Comparison of ENCODE assay signal across 9 cellular contexts in genomic region chr13:97275265-97275664, GRCh38.
A peak's percentile ranks its signal among the peaks of the same experiment; 100 is the strongest.
DNase-seq lines count a peak whose midpoint lies in the region; ATAC-seq and TF ChIP-seq lines count a peak whose summit lies in the region.
"Had no signal": no experiment of that assay in that cellular context is flagged by ENCODE, and none has a peak within 500 bp of the region (broad histone marks: within the 10 kb centered on the region; RNA-seq: fewer than 3 reads in every experiment).

No MANE protein-coding gene starts in this region.

- peak overlapping the region; percentile 13 for H3K4me3 ChIP-seq in ACC112 (ENCODE audit: low read depth, low read length)
- no peak overlapping the region for H3K4me3 ChIP-seq in epithelial cell of esophagus (ENCODE audit: low read length)
- no peak overlapping the region for H3K4me3 ChIP-seq in muscle layer of colon (ENCODE audit: low read depth in 1 of 2, low read length in 2 of 2)

- H3K36me3 ChIP-seq in ACC112 (ENCODE audit: insufficient read depth, low read length) (peaks cover 10% of the 10 kb centered on the region; the same call in 1 of the 2 replicates), muscle layer of colon (ENCODE audit: insufficient read depth, low read length) (peaks cover 12% of the 10 kb centered on the region)

- H3K27me3 ChIP-seq in ACC112 (ENCODE audit: insufficient read depth, low read length) = no peaks in the 10 kb centered on the region
- no peaks in the 10 kb centered on the region for H3K27me3 ChIP-seq in muscle layer of colon (ENCODE audit: control insufficient read depth in 1 of 2, insufficient read depth in 2 of 2, low read length in 2 of 2)

- H3K4me1 ChIP-seq in ACC112 (ENCODE audit: control insufficient read depth, insufficient read depth, low read length, unreplicated experiment) (peaks cover 66% of the 10 kb centered on the region), muscle layer of colon (ENCODE audit: insufficient read depth, low read length) (peaks cover 66% of the 10 kb centered on the region)

- peak; percentile 20 for DNase-seq in NCI-H446 treated with DMSO at 0.1 percent for 48 hours (lab: John Stamatoyannopoulos, UW)
- peak; percentile 86 for DNase-seq in epithelial cell of esophagus (ENCODE audit: low read depth)
- no peak for DNase-seq in GM19240 (ENCODE audit: insufficient read length, low spot score)
- DNase-seq in activated CD4-positive, alpha-beta T cell treated with anti-CD3 and anti-CD28 coated beads, Interleukin-2, amount 50 U/mL, for 4 hours = no peak
- DNase-seq: stimulated activated CD4-positive, alpha-beta T cell treated with anti-CD3 and anti-CD28 coated beads, Interleukin-12 subunit alpha, Interleukin-12 subunit beta, amount 100 ng/mL, for 4 hours had no signal

- H3K27ac ChIP-seq in ACC112 (ENCODE audit: low read depth, low read length) (peak overlapping the region; percentile 95), muscle layer of colon (ENCODE audit: low read depth, low read length) (peak overlapping the region; percentile 67)

- no peak overlapping the region for H2AFZ ChIP-seq in ACC112 (ENCODE audit: low read length, unreplicated experiment)

- TF ChIP-seq CTCF in epithelial cell of esophagus (IDR thresholded peaks at IDR 0.05; ENCODE audit: insufficient read depth, low read depth, low read length, missing control alignments) = no peak

- peaks cover 37% of the 10 kb centered on the region for H3K79me2 ChIP-seq in ACC112 (ENCODE audit: control insufficient read depth, insufficient read depth, low read length, unreplicated experiment)

- H3K9ac ChIP-seq in muscle layer of colon (ENCODE audit: low read length) = no peak overlapping the region

- ATAC-seq in GM19324 (IDR thresholded peaks at IDR 0.05; ENCODE audit: low FRiP score, unreplicated experiment) = no peak
- no peak for ATAC-seq in GM18858 (IDR thresholded peaks at IDR 0.05; ENCODE audit: unreplicated experiment)

- no peaks in the 10 kb centered on the region for H3K9me3 ChIP-seq in muscle layer of colon (ENCODE audit: low read length)

Comparison
In these comparisons a context has a peak if more than half of its experiments do, and no peak if none do; other contexts are left out.
1. DNase-seq: peak in NCI-H446 treated with DMSO at 0.1 percent for 48 hours (single experiment) and epithelial cell of esophagus (single experiment); none in GM19240 (single experiment) and activated CD4-positive, alpha-beta T cell treated with anti-CD3 and anti-CD28 coated beads, Interleukin-2, amount 50 U/mL, for 4 hours (0 of 2).